ENCODE assay signal across 26 cellular contexts in the genomic region with DNA sequence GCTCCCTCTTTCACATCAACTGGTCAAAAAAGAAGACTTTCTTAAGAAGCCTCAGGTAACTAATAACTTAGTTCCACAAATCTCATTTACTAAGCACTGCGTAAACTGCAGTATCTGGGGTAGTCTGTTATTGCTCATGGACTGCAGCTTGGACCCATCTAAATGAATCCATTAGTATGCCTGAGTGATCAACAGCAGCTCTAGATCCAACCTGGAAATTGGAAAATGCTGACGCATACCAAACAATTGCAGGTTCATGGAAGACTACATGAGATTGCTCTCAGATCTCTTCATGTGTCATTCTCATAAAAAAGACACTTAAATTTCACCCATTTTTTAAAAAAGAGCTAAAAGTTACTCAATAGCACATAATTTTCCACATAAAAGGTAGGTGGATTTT.
"Had no signal": no experiment of that assay in that cellular context is flagged by ENCODE, and none has a peak within 500 bp of the region (broad histone marks: within the 10 kb centered on the region; RNA-seq: fewer than 3 reads in every experiment).

No MANE protein-coding gene starts in this region.

- H3K9me3 ChIP-seq: colonic mucosa, esophagus muscularis mucosa, gastroesophageal sphincter, heart left ventricle, prostate gland, right atrium auricular region, sigmoid colon, stomach, testis, tibial artery had no signal

- H3K27ac ChIP-seq: colonic mucosa, esophagus muscularis mucosa, foreskin keratinocyte, gastroesophageal sphincter, heart left ventricle, prostate gland, right atrium auricular region, sigmoid colon, stomach, testis, tibial artery had no signal

- H3K27me3 ChIP-seq: colonic mucosa, esophagus muscularis mucosa, foreskin keratinocyte, gastroesophageal sphincter, heart left ventricle, right atrium auricular region, sigmoid colon, stomach, testis, tibial artery had no signal

- H3K9me3 Mint-ChIP-seq: dendritic cell treated with granulocyte-macrophage colony-stimulating factor and Interleukin-4, amounts not matched to agents 40 ng/mL and 50 ng/mL, for 4 days; mesothelial cell of epicardium; nephron; stimulated activated effector memory CD8-positive, alpha-beta T cell treated with anti-CD3 and anti-CD28 coated beads, Interleukin-12 subunit alpha, Interleukin-12 subunit beta, amount 100 ng/mL, for 72 hours; type B pancreatic cell had no signal

- H3K27ac Mint-ChIP-seq: dendritic cell treated with granulocyte-macrophage colony-stimulating factor and Interleukin-4, amounts not matched to agents 40 ng/mL and 50 ng/mL, for 4 days; mesothelial cell of epicardium; naive thymus-derived CD4-positive, alpha-beta T cell; stimulated activated effector memory CD8-positive, alpha-beta T cell treated with anti-CD3 and anti-CD28 coated beads, Interleukin-12 subunit alpha, Interleukin-12 subunit beta, amount 100 ng/mL, for 72 hours; type B pancreatic cell had no signal

- DNase-seq: colonic mucosa; effector CD8-positive, alpha-beta T cell; foreskin keratinocyte; heart left ventricle; hippocampal formation; mesenchymal stem cell; naive thymus-derived CD4-positive, alpha-beta T cell; nucleus accumbens; sigmoid colon; stimulated activated CD4-positive, alpha-beta T cell treated with anti-CD3 and anti-CD28 coated beads, Interleukin-2, amount 100 ng/mL, for 24 hours; stimulated activated CD4-positive, alpha-beta T cell treated with anti-CD3 and anti-CD28 coated beads, Interleukin-4, amount 100 ng/mL, for 24 hours; stimulated activated naive CD4-positive, alpha-beta T cell treated with Interleukin-2 at 50 U/mL for 16 hours; stomach; testis; tibial artery had no signal

- H3K27me3 Mint-ChIP-seq: dendritic cell treated with granulocyte-macrophage colony-stimulating factor and Interleukin-4, amounts not matched to agents 40 ng/mL and 50 ng/mL, for 4 days; naive thymus-derived CD4-positive, alpha-beta T cell; type B pancreatic cell had no signal

- ATAC-seq: foreskin keratinocyte; gastroesophageal sphincter; heart left ventricle; left lobe of liver; naive thymus-derived CD4-positive, alpha-beta T cell; stimulated activated effector memory CD8-positive, alpha-beta T cell treated with anti-CD3 and anti-CD28 coated beads, Interleukin-12 subunit alpha, Interleukin-12 subunit beta, amount 100 ng/mL, for 72 hours had no signal

- H3K4me1 ChIP-seq: colonic mucosa, esophagus muscularis mucosa, foreskin keratinocyte, gastroesophageal sphincter, heart left ventricle, prostate gland, right atrium auricular region, sigmoid colon, stomach, testis, tibial artery had no signal

- H3K4me3 Mint-ChIP-seq: dendritic cell treated with granulocyte-macrophage colony-stimulating factor and Interleukin-4, amounts not matched to agents 40 ng/mL and 50 ng/mL, for 4 days; mesothelial cell of epicardium; naive thymus-derived CD4-positive, alpha-beta T cell; nephron; stimulated activated effector memory CD8-positive, alpha-beta T cell treated with anti-CD3 and anti-CD28 coated beads, Interleukin-12 subunit alpha, Interleukin-12 subunit beta, amount 100 ng/mL, for 72 hours; type B pancreatic cell had no signal

- H3K4me3 ChIP-seq: colonic mucosa, esophagus muscularis mucosa, gastroesophageal sphincter, heart left ventricle, lung, prostate gland, right atrium auricular region, sigmoid colon, stomach, testis, tibial artery had no signal

- H3K4me1 Mint-ChIP-seq: mesothelial cell of epicardium; naive thymus-derived CD4-positive, alpha-beta T cell; nephron; stimulated activated effector memory CD8-positive, alpha-beta T cell treated with anti-CD3 and anti-CD28 coated beads, Interleukin-12 subunit alpha, Interleukin-12 subunit beta, amount 100 ng/mL, for 72 hours had no signal

- H3K36me3 ChIP-seq: colonic mucosa had no signal
